1 cellular context compared by ENCODE assay signal in genomic region chr1:164777518-164777917, GRCh38.
TF ChIP-seq lines count a peak whose summit lies in the region.

No MANE protein-coding gene starts in this region.

TF ChIP-seq in A549, 52 proteins besides CTCF, POLR2A, EP300 and RAD21:
- no peak for TF ChIP-seq HMGXB4 (CRISPR knock-in tag; IDR thresholded peaks at IDR 0.05; ENCODE audit: borderline replicate concordance)
- no peak for TF ChIP-seq FOXS1 (CRISPR knock-in tag; IDR thresholded peaks at IDR 0.05)
- TF ChIP-seq, protein P1, sequence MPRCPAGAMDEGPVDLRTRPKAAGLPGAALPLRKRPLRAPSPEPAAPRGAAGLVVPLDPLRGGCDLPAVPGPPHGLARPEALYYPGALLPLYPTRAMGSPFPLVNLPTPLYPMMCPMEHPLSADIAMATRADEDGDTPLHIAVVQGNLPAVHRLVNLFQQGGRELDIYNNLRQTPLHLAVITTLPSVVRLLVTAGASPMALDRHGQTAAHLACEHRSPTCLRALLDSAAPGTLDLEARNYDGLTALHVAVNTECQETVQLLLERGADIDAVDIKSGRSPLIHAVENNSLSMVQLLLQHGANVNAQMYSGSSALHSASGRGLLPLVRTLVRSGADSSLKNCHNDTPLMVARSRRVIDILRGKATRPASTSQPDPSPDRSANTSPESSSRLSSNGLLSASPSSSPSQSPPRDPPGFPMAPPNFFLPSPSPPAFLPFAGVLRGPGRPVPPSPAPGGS (IDR thresholded peaks at IDR 0.05): no peak
